12 cellular contexts compared by ENCODE assay signal in the genomic region with DNA sequence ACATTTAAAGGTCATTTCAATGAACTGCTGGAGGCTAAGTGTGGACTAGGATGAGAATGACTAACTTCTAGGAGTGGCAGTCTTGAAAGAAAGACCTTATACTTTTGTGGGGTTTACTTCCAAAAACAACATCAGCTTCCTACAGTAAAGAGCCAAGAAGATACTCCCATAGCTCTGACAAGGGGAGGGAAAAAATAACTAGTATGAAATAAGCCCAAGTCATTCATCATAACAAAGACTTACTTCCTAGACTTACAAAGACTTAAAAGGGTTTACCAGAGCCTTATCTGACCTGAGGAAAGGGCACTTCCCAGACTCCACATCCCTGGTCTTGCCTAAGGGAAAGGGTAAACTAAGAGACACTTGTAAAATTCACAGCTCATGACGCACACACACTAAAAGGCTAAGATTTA. TPM values are rescaled to one million over a fixed set of nuclear protein-coding genes. Genes with fewer than 3 reads are reported as not detected.
DNase-seq lines count a peak whose midpoint lies in the region; ATAC-seq and TF ChIP-seq lines count a peak whose summit lies in the region.
"Had no signal": no experiment of that assay in that cellular context is flagged by ENCODE, and none has a peak within 500 bp of the region (broad histone marks: within the 10 kb centered on the region; RNA-seq: fewer than 3 reads in every experiment).

No MANE protein-coding gene starts in this region.

- no peak for TF ChIP-seq EP300 in gastroesophageal sphincter (IDR thresholded peaks at IDR 0.05)

- DNase-seq in ELF-1 (ENCODE audit: low read depth, low spot score) (peak; percentile 74), amniotic stem cell (lab: John Stamatoyannopoulos, UW) (peak; percentile 62), renal cortical epithelial cell (ENCODE audit: low read depth) (peak; percentile 61), MG63 (no peak), glutamatergic neuron (no peak), NCI-H69 (lab: John Stamatoyannopoulos, UW) (no peak)
- DNase-seq: activated CD8-positive, alpha-beta memory T cell treated with anti-CD3 and anti-CD28 coated beads, Interleukin-2, amount 10 ng/mL, durations not matched to agents 7 days and 5 days; COR-L47; NK-92 treated with Interleukin-12 subunit alpha and Interleukin-12 subunit beta, amount 100 ng/mL, for 24 hours had no signal

- H3K27ac ChIP-seq in gastroesophageal sphincter, result peak overlapping the region in 1 of 4 donors; percentile 8

- no peaks in the 10 kb centered on the region for H3K27me3 ChIP-seq in gastroesophageal sphincter
- no peaks in the 10 kb centered on the region for H3K27me3 ChIP-seq in MG63

- H3K36me3 ChIP-seq in gastroesophageal sphincter (peaks cover 0 to 4% of the 10 kb centered on the region in 2 donors), MG63 (peaks cover 14% of the 10 kb centered on the region)

- H3K9me3 ChIP-seq in gastroesophageal sphincter, result no peaks in the 10 kb centered on the region
- 0 out of 2 replicates have a peak, but pooled peaks cover 4% of the 10 kb centered on the region for H3K9me3 ChIP-seq in MG63

- no peak overlapping the region for H3K27ac Mint-ChIP-seq in glutamatergic neuron (ENCODE audit: unreplicated experiment)
- H3K27ac Mint-ChIP-seq: activated CD8-positive, alpha-beta memory T cell treated with anti-CD3 and anti-CD28 coated beads, Interleukin-2, amount 10 ng/mL, durations not matched to agents 7 days and 5 days; brain had no signal

- no peaks in the 10 kb centered on the region for H3K27me3 Mint-ChIP-seq in glutamatergic neuron (ENCODE audit: unreplicated experiment)
- H3K27me3 Mint-ChIP-seq: activated CD8-positive, alpha-beta memory T cell treated with anti-CD3 and anti-CD28 coated beads, Interleukin-2, amount 10 ng/mL, durations not matched to agents 7 days and 5 days; brain had no signal

- TF ChIP-seq CTCF in gastroesophageal sphincter (IDR thresholded peaks at IDR 0.05) (no peak), glutamatergic neuron (IDR thresholded peaks at IDR 0.05; ENCODE audit: partially characterized antibody, unreplicated experiment) (no peak)

- no peak for TF ChIP-seq POLR2A in gastroesophageal sphincter (IDR thresholded peaks at IDR 0.05)

- ATAC-seq in gastroesophageal sphincter (peak; percentile 39), GM19035 (IDR thresholded peaks at IDR 0.05; ENCODE audit: unreplicated experiment) (no peak)
- ATAC-seq: activated CD8-positive, alpha-beta memory T cell treated with anti-CD3 and anti-CD28 coated beads, Interleukin-2, amount 10 ng/mL, durations not matched to agents 7 days and 5 days had no signal

- H3K36me3 Mint-ChIP-seq in glutamatergic neuron (ENCODE audit: unreplicated experiment), result peaks cover 8% of the 10 kb centered on the region

- peaks cover 0 to 24% (median 10%) of the 10 kb centered on the region in 3 donors for H3K4me1 ChIP-seq in gastroesophageal sphincter

- H3K4me3 Mint-ChIP-seq in glutamatergic neuron (ENCODE audit: unreplicated experiment), result no peak overlapping the region
- H3K4me3 Mint-ChIP-seq: activated CD8-positive, alpha-beta memory T cell treated with anti-CD3 and anti-CD28 coated beads, Interleukin-2, amount 10 ng/mL, durations not matched to agents 7 days and 5 days; brain had no signal

- H3K4me3 ChIP-seq in gastroesophageal sphincter, result no peak overlapping the region
- H3K4me3 ChIP-seq in MG63, result no peak overlapping the region

- H3K9me3 Mint-ChIP-seq in glutamatergic neuron (ENCODE audit: unreplicated experiment), result peaks cover 4% of the 10 kb centered on the region

- WGBS in gastroesophageal sphincter (ENCODE audit: low coverage in 1 of 2), 2 donors, result 38 to 57% methylated on average over 1 of the region's 1 CpG

- peaks cover 4% of the 10 kb centered on the region for H3K4me1 Mint-ChIP-seq in glutamatergic neuron (ENCODE audit: low read depth, unreplicated experiment)
- H3K4me1 Mint-ChIP-seq: activated CD8-positive, alpha-beta memory T cell treated with anti-CD3 and anti-CD28 coated beads, Interleukin-2, amount 10 ng/mL, durations not matched to agents 7 days and 5 days had no signal

RNA-seq across cellular contexts. Expression of a gene that starts 31.7 kb away (rescaled TPM):
- 10 to 100 TPM; 28.0 to 43.1 (median 41.1) TPM for total RNA-seq in gastroesophageal sphincter
- 44.3 and 50.5 TPM in 2 replicates for total RNA-seq in renal cortical epithelial cell
- total RNA-seq in MG63 (2014; rRNA removed; shearing (Covaris generic); ENCODE audit: low replicate concordance), result 18.0 and 34.1 TPM in 2 replicates
- 41.9 TPM for total RNA-seq in glutamatergic neuron (ENCODE audit: unreplicated experiment)

Comparison
In these comparisons a context has a peak if more than half of its experiments do, and no peak if none do; other contexts are left out.
1. DNase-seq: peak in ELF-1 (single experiment), amniotic stem cell (single experiment) and renal cortical epithelial cell (single experiment); none in MG63 (single experiment), glutamatergic neuron (single experiment) and NCI-H69 (single experiment).